In the genomic region with DNA sequence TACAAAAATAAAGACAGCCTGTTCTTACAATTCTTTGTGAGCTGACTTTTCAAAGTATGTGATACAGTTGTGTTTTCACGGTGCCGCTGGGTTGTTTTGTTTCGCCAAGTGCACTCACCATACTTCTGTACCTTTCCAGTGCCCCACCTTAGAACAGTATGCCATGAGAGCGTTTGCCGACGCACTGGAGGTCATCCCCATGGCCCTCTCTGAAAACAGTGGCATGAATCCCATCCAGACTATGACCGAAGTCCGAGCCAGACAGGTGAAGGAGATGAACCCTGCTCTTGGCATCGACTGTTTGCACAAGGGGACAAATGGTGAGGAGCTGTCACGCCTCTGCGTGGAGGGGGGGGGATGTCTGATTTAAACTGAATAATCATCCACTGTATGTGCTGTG, we compare ENCODE assay signal across 18 cellular contexts. TPM values are rescaled to one million over a fixed set of nuclear protein-coding genes. Genes with fewer than 3 reads are reported as not detected.
DNase-seq lines count a peak whose midpoint lies in the region; ATAC-seq, FAIRE-seq and TF ChIP-seq lines count a peak whose summit lies in the region.
"Had no signal": no experiment of that assay in that cellular context is flagged by ENCODE, and none has a peak within 500 bp of the region (broad histone marks: within the 10 kb centered on the region; RNA-seq: fewer than 3 reads in every experiment).

No MANE protein-coding gene starts in this region.

- no peak for TF ChIP-seq CTCF in right atrium auricular region (IDR thresholded peaks at IDR 0.05)
- TF ChIP-seq CTCF in heart right ventricle (IDR thresholded peaks at IDR 0.05), result no peak
- TF ChIP-seq CTCF in HepG2 (CRISPR knock-in tag; IDR thresholded peaks at IDR 0.05), result no peak
- no peak for TF ChIP-seq CTCF in gastrocnemius medialis (IDR thresholded peaks at IDR 0.05 in 4 of 5, conservative IDR thresholded peaks at IDR 0.05 in 1 of 5)
- no peak for TF ChIP-seq CTCF in heart left ventricle (IDR thresholded peaks at IDR 0.05)

- no peaks in the 10 kb centered on the region for H3K27me3 ChIP-seq in right atrium auricular region
- no peaks in the 10 kb centered on the region for H3K27me3 ChIP-seq in heart right ventricle
- no peaks in the 10 kb centered on the region for H3K27me3 ChIP-seq in HepG2 (ENCODE audit: control insufficient read depth in 1 of 2, insufficient read depth in 2 of 2, low read length in 2 of 2)
- H3K27me3 ChIP-seq in gastrocnemius medialis, result no peaks in the 10 kb centered on the region
- no peaks in the 10 kb centered on the region for H3K27me3 ChIP-seq in heart left ventricle
- H3K27me3 ChIP-seq: BE2C had no signal

- H3K4me3 ChIP-seq in right atrium auricular region (no peak overlapping the region), heart right ventricle (no peak overlapping the region), HepG2 (replicated peaks in 1 of 3; ENCODE audit: insufficient read depth in 1 of 3, low read depth in 2 of 3, low read length in 3 of 3) (no peak overlapping the region), gastrocnemius medialis (no peak overlapping the region), heart left ventricle (no peak overlapping the region)
- H3K4me3 ChIP-seq: HAP-1 had no signal

- H3K27me3 Mint-ChIP-seq in naive thymus-derived CD8-positive, alpha-beta T cell, result no peaks in the 10 kb centered on the region
- H3K27me3 Mint-ChIP-seq: CD4-positive, alpha-beta memory T cell had no signal

- POLR2A ChIA-PET in HepG2 (lab: Yijun Ruan, JAX), result no interaction called here
- POLR2A ChIA-PET in naive thymus-derived CD8-positive, alpha-beta T cell (lab: Charles Lee), result interaction anchor here (0.6 to 1.0 kb wide), 2 partner anchors 13 to 591 kb away, joined by 3 to 4 read pairs; partner anchors contain the start of gene CCT5

- peak; percentile 50 for DNase-seq in right atrium auricular region (ENCODE audit: low spot score)
- DNase-seq in heart right ventricle, result no peak
- DNase-seq in HepG2 (ENCODE audit: low spot score), result no peak
- no peak for DNase-seq in gastrocnemius medialis
- DNase-seq in naive thymus-derived CD8-positive, alpha-beta T cell, result no peak
- no peak for DNase-seq in heart left ventricle
- no peak for DNase-seq in DMS153 (lab: John Stamatoyannopoulos, UW)
- DNase-seq: CD4-positive, alpha-beta memory T cell; COR-L47; DND-41; GDM1; GOT3 had no signal

- no peak for TF ChIP-seq RAD21 in HepG2 (CRISPR knock-in tag; IDR thresholded peaks at IDR 0.05)

- H3K9me3 ChIP-seq in right atrium auricular region (no peaks in the 10 kb centered on the region), heart right ventricle (no peaks in the 10 kb centered on the region), HepG2 (ENCODE audit: low read length) (no peaks in the 10 kb centered on the region), gastrocnemius medialis (no peaks in the 10 kb centered on the region), heart left ventricle (no peaks in the 10 kb centered on the region)
- H3K9me3 ChIP-seq: BE2C, HAP-1 had no signal

- H3K4me1 ChIP-seq in right atrium auricular region (no peaks in the 10 kb centered on the region), heart right ventricle (peaks cover 0 to 6% (median 0%) of the 10 kb centered on the region in 9 donors), HepG2 (ENCODE audit: insufficient read depth, low read length) (peaks cover 28% of the 10 kb centered on the region), gastrocnemius medialis (peaks cover 4 to 7% of the 10 kb centered on the region in 2 donors), heart left ventricle (peaks cover 0 to 6% (median 0%) of the 10 kb centered on the region in 12 donors)
- H3K4me1 ChIP-seq: HAP-1 had no signal

- H3K36me3 Mint-ChIP-seq in naive thymus-derived CD8-positive, alpha-beta T cell, result peaks cover 0 to 72% (median 9%) of the 10 kb centered on the region in 3 donors

- 95 to 96% methylated on average over 11 of the region's 11 CpGs for WGBS in heart right ventricle, 2 donors
- 82% methylated on average over 11 of the region's 11 CpGs for WGBS in HepG2 (ENCODE audit: low lambda C conversion rate)
- WGBS in heart left ventricle, 4 donors, result 91 to 96% (median 95%) methylated on average over 11 of the region's 11 CpGs

- H3K27ac ChIP-seq in right atrium auricular region (no peak overlapping the region), heart right ventricle (no peak overlapping the region), HepG2 (ENCODE audit: extremely low read length, insufficient read depth, low read length) (no peak overlapping the region), gastrocnemius medialis (peak overlapping the region in 3 of 4 donors; percentile 36 to 72 (median 67)), heart left ventricle (no peak overlapping the region)
- H3K27ac ChIP-seq: C4-2B had no signal

- no peak overlapping the region for H3K4me3 Mint-ChIP-seq in naive thymus-derived CD8-positive, alpha-beta T cell

- H3K36me3 ChIP-seq in right atrium auricular region (peaks cover 80% of the 10 kb centered on the region), heart right ventricle (peaks cover 0 to 88% (median 71%) of the 10 kb centered on the region in 9 donors), HepG2 (replicated peaks in 1 of 2; ENCODE audit: control insufficient read depth in 1 of 2, insufficient read depth in 2 of 2, low read length in 2 of 2) (peaks cover 35 to 73% of the 10 kb centered on the region in 2 experiments), gastrocnemius medialis (peaks cover 11 to 81% of the 10 kb centered on the region in 2 donors), heart left ventricle (peaks cover 7 to 84% (median 79%) of the 10 kb centered on the region in 9 donors)

- peaks cover 0 to 8% (median 4%) of the 10 kb centered on the region in 4 donors for H3K4me1 Mint-ChIP-seq in naive thymus-derived CD8-positive, alpha-beta T cell

- no peak overlapping the region for H2AFZ ChIP-seq in HepG2 (ENCODE audit: low read length)

- H3K9me3 Mint-ChIP-seq in naive thymus-derived CD8-positive, alpha-beta T cell, result no peaks in the 10 kb centered on the region
- H3K9me3 Mint-ChIP-seq: CD4-positive, alpha-beta memory T cell had no signal

- no peak overlapping the region for H3K4me2 ChIP-seq in HepG2 (ENCODE audit: low read depth, low read length)

- H3K27ac Mint-ChIP-seq in naive thymus-derived CD8-positive, alpha-beta T cell, result peak overlapping the region in 2 of 10 donors; percentile 1 to 48
- H3K27ac Mint-ChIP-seq: CD4-positive, alpha-beta memory T cell had no signal

- no TSS peak for BruUV-seq in HepG2 (replicated peaks; lab: Mats Ljungman, UMichigan)

- ATAC-seq in heart right ventricle, result no peak
- ATAC-seq in HepG2, result no peak; the same call in 2 of the 3 replicates
- no peak for ATAC-seq in gastrocnemius medialis
- ATAC-seq in naive thymus-derived CD8-positive, alpha-beta T cell, result no peak
- ATAC-seq in heart left ventricle, result no peak

- CTCF ChIA-PET in HepG2 (lab: Yijun Ruan, JAX; ENCODE audit: low intra/inter-chr PET ratio, low total read pairs), result no interaction called here

- intact Hi-C loops in heart right ventricle (cut with DNase I) (no loop called here), HepG2 (cut with micrococcal nuclease; ENCODE audit: unreplicated experiment) (no loop called here), gastrocnemius medialis (cut with DNase I; ENCODE audit: low total_unique reads) (no loop called here), heart left ventricle (cut with DNase I) (no loop called here)

- TF ChIP-seq POLR2A in HepG2 (IDR thresholded peaks at IDR 0.05; ENCODE audit: insufficient read depth in 1 of 2, low read depth in 2 of 2, low read length in 2 of 2), result no peak
- TF ChIP-seq POLR2A in gastrocnemius medialis (IDR thresholded peaks at IDR 0.05), result no peak
- no peak for TF ChIP-seq POLR2A in heart left ventricle (IDR thresholded peaks at IDR 0.05)

- no peak for TF ChIP-seq EP300 in HepG2 (IDR thresholded peaks at IDR 0.05; ENCODE audit: low read depth in 2 of 2, low read length in 2 of 2)
- no peak for TF ChIP-seq EP300 in HepG2 (CRISPR knock-in tag; IDR thresholded peaks at IDR 0.05; ENCODE audit: borderline replicate concordance)

- no peak overlapping the region for H3K9ac ChIP-seq in HepG2 (ENCODE audit: insufficient read depth, low read depth, low read length)

- H4K20me1 ChIP-seq in HepG2 (ENCODE audit: insufficient read depth, low read length), result peaks cover 4% of the 10 kb centered on the region; the same call in 1 of the 2 replicates

- H3K79me2 ChIP-seq in HepG2 (ENCODE audit: insufficient read depth, low read length), result peaks cover 2% of the 10 kb centered on the region

- no peak for FAIRE-seq in HepG2 (lab: Jason Lieb, UNC)
- FAIRE-seq: A204.1, D721Med, GM12892 had no signal

- in situ Hi-C loops in HepG2 (cut with HindIII; ENCODE audit: extremely low pct_ligation_motif_present, low pct_unique_long_range_greater_than_20kb), result no loop called here
- in situ Hi-C loops in gastrocnemius medialis (cut with MboI; ENCODE audit: low sequenced_read_pairs in 4 of 4), result loop anchor here in 1 of 4 donors (10.0 kb wide), 1 partner anchor 152 kb away; no protein-coding TSS in a partner anchor

RNA-seq across cellular contexts. Expression of gene CCT5, which starts 12.9 kb away (rescaled TPM):
- total RNA-seq in right atrium auricular region, result 100 to 1,000 TPM in 1 of 2 donors, 10 to 100 TPM in 1; 88.4 to 140 TPM
- total RNA-seq in heart right ventricle, result 100 to 1,000 TPM in 4 of 10 donors, 10 to 100 TPM in 6; 83.6 to 118 (median 95.9) TPM
- polyA plus RNA-seq in heart right ventricle, result 100 to 1,000 TPM in 1 of 2 donors, 10 to 100 TPM in 1; 54.7 to 247 TPM
- 708 and 1,053 TPM in 2 replicates for total RNA-seq in HepG2 (2016; rRNA removed; fragmentation: Illumina TruSeq; extraction: Trizol)
- total RNA-seq in HepG2 (2016; cell fraction: cytosol; rRNA removed; fragmentation: Illumina TruSeq; extraction: Trizol; ENCODE audit: low read depth), result 114 and 133 TPM in 2 replicates
- 720 and 1,097 TPM in 2 replicates for total RNA-seq in HepG2 (2016; cell fraction: insoluble cytoplasmic fraction; rRNA removed; fragmentation: Illumina TruSeq; extraction: Trizol)
- total RNA-seq in HepG2 (2016; cell fraction: membrane; rRNA removed; fragmentation: Illumina TruSeq; extraction: Trizol), result 191 and 222 TPM in 2 replicates
- total RNA-seq in HepG2 (2016; cell fraction: nucleus; rRNA removed; fragmentation: Illumina TruSeq; extraction: Trizol), result 268 and 275 TPM in 2 replicates
- 294 and 319 TPM in 2 replicates for polyA plus RNA-seq in HepG2 (2011; rRNA removed)
- 302 and 393 TPM in 2 replicates for polyA plus RNA-seq in HepG2 (2011; cell fraction: cytosol; rRNA removed)
- polyA plus RNA-seq in HepG2 (2011; cell fraction: nucleus; rRNA removed), result 114 and 130 TPM in 2 replicates
- 339 and 386 TPM in 2 replicates for polyA plus RNA-seq in HepG2 (2012)
- 82.0 and 88.3 TPM in 2 replicates for polyA plus RNA-seq in HepG2 (2016; cell fraction: cytosol; fragmentation: Illumina TruSeq; extraction: Trizol; ENCODE audit: low read depth)
- 785 and 829 TPM in 2 replicates for polyA plus RNA-seq in HepG2 (2016; cell fraction: insoluble cytoplasmic fraction; fragmentation: Illumina TruSeq; extraction: Trizol; ENCODE audit: low read depth)
- 96.5 and 109 TPM in 2 replicates for polyA plus RNA-seq in HepG2 (2016; cell fraction: membrane; fragmentation: Illumina TruSeq; extraction: Trizol; ENCODE audit: low read depth)
- polyA plus RNA-seq in HepG2 (2016; cell fraction: nucleus; fragmentation: Illumina TruSeq; extraction: Trizol; ENCODE audit: insufficient read depth, low read depth), result 284 and 310 TPM in 2 replicates
- 354 and 1,739 TPM in 2 replicates for polyA minus RNA-seq in HepG2 (2011; rRNA and poly(A)+ RNA removed; ENCODE audit: low replicate concordance)
- polyA minus RNA-seq in HepG2 (2011; cell fraction: cytosol; rRNA and poly(A)+ RNA removed), result 264 and 280 TPM in 2 replicates
- 179 and 238 TPM in 2 replicates for polyA minus RNA-seq in HepG2 (2011; cell fraction: nucleus; rRNA and poly(A)+ RNA removed)
- 100 to 1,000 TPM; 201 to 329 (median 267) TPM for total RNA-seq in gastrocnemius medialis
- 100 to 1,000 TPM; 103 to 116 TPM for total RNA-seq in naive thymus-derived CD8-positive, alpha-beta T cell
- 100 to 1,000 TPM; 195 to 216 (median 196) TPM for polyA plus RNA-seq in naive thymus-derived CD8-positive, alpha-beta T cell
- total RNA-seq in heart left ventricle, result 100 to 1,000 TPM in 5 of 9 donors, 10 to 100 TPM in 4; 83.5 to 156 (median 108) TPM
- polyA plus RNA-seq in heart left ventricle, result 100 to 1,000 TPM in 1 of 2 donors, 10 to 100 TPM in 1; 73.1 to 318 TPM

RNA-seq across cellular contexts. Expression of gene ATPSCKMT, which starts 13.3 kb away (rescaled TPM):
- total RNA-seq in right atrium auricular region (10 to 100 TPM in 1 of 2 donors, 1 to 10 TPM in 1; 6.6 to 12.4 TPM), heart right ventricle (10 to 100 TPM; 10.5 to 19.2 (median 14.7) TPM), HepG2 (2016; rRNA removed; fragmentation: Illumina TruSeq; extraction: Trizol) (12.1 and 15.0 TPM in 2 replicates), gastrocnemius medialis (10 to 100 TPM in 2 of 4 donors, 1 to 10 TPM in 2; 9.2 to 18.2 (median 10.5) TPM), heart left ventricle (10 to 100 TPM in 7 of 9 donors, 1 to 10 TPM in 2; 8.1 to 20.1 (median 14.0) TPM)
- polyA plus RNA-seq in heart right ventricle (10 to 100 TPM in 1 of 2 donors, 1 to 10 TPM in 1; 7.2 to 14.3 TPM), HepG2 (2011; rRNA removed) (3.7 and 5.7 TPM in 2 replicates), heart left ventricle (10 to 100 TPM; 10.5 to 11.6 TPM)
- 4.0 and 4.9 TPM in 2 replicates for total RNA-seq in HepG2 (2016; cell fraction: cytosol; rRNA removed; fragmentation: Illumina TruSeq; extraction: Trizol; ENCODE audit: low read depth)
- 13.6 and 19.6 TPM in 2 replicates for total RNA-seq in HepG2 (2016; cell fraction: insoluble cytoplasmic fraction; rRNA removed; fragmentation: Illumina TruSeq; extraction: Trizol)
- 4.1 and 5.4 TPM in 2 replicates for total RNA-seq in HepG2 (2016; cell fraction: membrane; rRNA removed; fragmentation: Illumina TruSeq; extraction: Trizol)
- 16.6 and 21.5 TPM in 2 replicates for total RNA-seq in HepG2 (2016; cell fraction: nucleus; rRNA removed; fragmentation: Illumina TruSeq; extraction: Trizol)
- 5.1 and 9.0 TPM in 2 replicates for polyA plus RNA-seq in HepG2 (2011; cell fraction: cytosol; rRNA removed)
- polyA plus RNA-seq in HepG2 (2011; cell fraction: nucleus; rRNA removed), result 3.9 and 7.9 TPM in 2 replicates
- polyA plus RNA-seq in HepG2 (2012), result 4.2 and 4.3 TPM in 2 replicates
- polyA plus RNA-seq in HepG2 (2016; cell fraction: cytosol; fragmentation: Illumina TruSeq; extraction: Trizol; ENCODE audit: low read depth), result 1.1 and 1.9 TPM in 2 replicates
- polyA plus RNA-seq in HepG2 (2016; cell fraction: insoluble cytoplasmic fraction; fragmentation: Illumina TruSeq; extraction: Trizol; ENCODE audit: low read depth), result 10.6 and 12.7 TPM in 2 replicates
- polyA plus RNA-seq in HepG2 (2016; cell fraction: membrane; fragmentation: Illumina TruSeq; extraction: Trizol; ENCODE audit: low read depth), result 2.4 and 2.7 TPM in 2 replicates
- 16.2 and 20.4 TPM in 2 replicates for polyA plus RNA-seq in HepG2 (2016; cell fraction: nucleus; fragmentation: Illumina TruSeq; extraction: Trizol; ENCODE audit: insufficient read depth, low read depth)
- polyA minus RNA-seq in HepG2 (2011; rRNA and poly(A)+ RNA removed; ENCODE audit: low replicate concordance), result 5.1 and 23.0 TPM in 2 replicates
- polyA minus RNA-seq in HepG2 (2011; cell fraction: cytosol; rRNA and poly(A)+ RNA removed), result 2.2 and 4.3 TPM in 2 replicates
- 17.3 and 18.8 TPM in 2 replicates for polyA minus RNA-seq in HepG2 (2011; cell fraction: nucleus; rRNA and poly(A)+ RNA removed)
- total RNA-seq in naive thymus-derived CD8-positive, alpha-beta T cell, result 10 to 100 TPM; 16.8 to 20.7 TPM
- 10 to 100 TPM; 10.1 to 18.3 (median 14.3) TPM for polyA plus RNA-seq in naive thymus-derived CD8-positive, alpha-beta T cell

RNA-seq across cellular contexts. Expression of gene CMBL, which starts 44.7 kb away (rescaled TPM):
- total RNA-seq in right atrium auricular region (10 to 100 TPM in 1 of 2 donors, 1 to 10 TPM in 1; 5.9 to 20.7 TPM), heart right ventricle (10 to 100 TPM; 32.2 to 53.4 (median 45.3) TPM), HepG2 (2016; rRNA removed; fragmentation: Illumina TruSeq; extraction: Trizol) (11.5 and 19.6 TPM in 2 replicates), gastrocnemius medialis (10 to 100 TPM in 3 of 4 donors, 1 to 10 TPM in 1; 7.8 to 46.7 (median 35.6) TPM), heart left ventricle (10 to 100 TPM; 12.4 to 53.5 (median 29.0) TPM)
- polyA plus RNA-seq in heart right ventricle (10 to 100 TPM; 12.0 to 24.3 TPM), HepG2 (2011; rRNA removed) (12.7 and 17.0 TPM in 2 replicates), heart left ventricle (10 to 100 TPM; 20.8 to 32.5 TPM)
- 5.2 TPM in 2 replicates for total RNA-seq in HepG2 (2016; cell fraction: cytosol; rRNA removed; fragmentation: Illumina TruSeq; extraction: Trizol; ENCODE audit: low read depth)
- total RNA-seq in HepG2 (2016; cell fraction: insoluble cytoplasmic fraction; rRNA removed; fragmentation: Illumina TruSeq; extraction: Trizol), result 10.8 and 20.2 TPM in 2 replicates
- total RNA-seq in HepG2 (2016; cell fraction: membrane; rRNA removed; fragmentation: Illumina TruSeq; extraction: Trizol), result 16.6 and 16.8 TPM in 2 replicates
- total RNA-seq in HepG2 (2016; cell fraction: nucleus; rRNA removed; fragmentation: Illumina TruSeq; extraction: Trizol), result 6.0 and 7.0 TPM in 2 replicates
- polyA plus RNA-seq in HepG2 (2011; cell fraction: cytosol; rRNA removed), result 17.0 and 27.6 TPM in 2 replicates
- polyA plus RNA-seq in HepG2 (2011; cell fraction: nucleus; rRNA removed), result 4.1 and 7.8 TPM in 2 replicates
- 16.9 and 18.5 TPM in 2 replicates for polyA plus RNA-seq in HepG2 (2012)
- 9.6 and 10.7 TPM in 2 replicates for polyA plus RNA-seq in HepG2 (2016; cell fraction: cytosol; fragmentation: Illumina TruSeq; extraction: Trizol; ENCODE audit: low read depth)
- polyA plus RNA-seq in HepG2 (2016; cell fraction: insoluble cytoplasmic fraction; fragmentation: Illumina TruSeq; extraction: Trizol; ENCODE audit: low read depth), result 42.7 and 43.4 TPM in 2 replicates
- polyA plus RNA-seq in HepG2 (2016; cell fraction: membrane; fragmentation: Illumina TruSeq; extraction: Trizol; ENCODE audit: low read depth), result 22.0 and 22.7 TPM in 2 replicates
- 16.1 and 16.6 TPM in 2 replicates for polyA plus RNA-seq in HepG2 (2016; cell fraction: nucleus; fragmentation: Illumina TruSeq; extraction: Trizol; ENCODE audit: insufficient read depth, low read depth)
- polyA minus RNA-seq in HepG2 (2011; rRNA and poly(A)+ RNA removed; ENCODE audit: low replicate concordance), result 30.1 and 125 TPM in 2 replicates
- polyA minus RNA-seq in HepG2 (2011; cell fraction: cytosol; rRNA and poly(A)+ RNA removed), result 17.9 and 19.5 TPM in 2 replicates
- 4.9 and 8.1 TPM in 2 replicates for polyA minus RNA-seq in HepG2 (2011; cell fraction: nucleus; rRNA and poly(A)+ RNA removed)
- under 1 TPM; 0.36 to 0.69 TPM for total RNA-seq in naive thymus-derived CD8-positive, alpha-beta T cell
- polyA plus RNA-seq in naive thymus-derived CD8-positive, alpha-beta T cell, result under 1 TPM; 0.35 to 0.65 (median 0.51) TPM

Comparison
In these comparisons a context has a peak if more than half of its experiments do, and no peak if none do; other contexts are left out.
1. H3K27ac ChIP-seq: peak in gastrocnemius medialis (3 of 4); none in right atrium auricular region (0 of 2), heart right ventricle (0 of 10), HepG2 (single experiment) and heart left ventricle (0 of 12).